23 cellular contexts compared by ENCODE assay signal in the genomic region with DNA sequence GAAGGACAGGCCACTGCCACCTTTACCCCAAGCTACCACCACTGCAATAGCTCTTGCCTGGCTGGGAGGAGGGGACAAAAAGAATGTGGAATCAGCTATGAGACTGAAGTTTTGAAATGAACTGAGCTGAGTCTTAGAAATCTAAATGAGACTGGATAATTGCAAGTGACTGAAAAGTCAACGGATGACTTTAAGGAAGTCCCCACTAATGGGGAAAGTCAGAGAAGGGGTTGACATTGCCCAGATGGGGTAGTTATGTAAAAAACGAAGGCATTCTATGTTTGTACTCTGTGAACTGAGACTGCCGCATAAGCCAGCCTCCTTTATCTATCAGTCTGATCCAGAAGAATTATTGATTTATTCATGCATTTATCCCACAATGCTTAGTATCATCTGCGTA.
DNase-seq lines count a peak whose midpoint lies in the region; ATAC-seq and TF ChIP-seq lines count a peak whose summit lies in the region.
"Had no signal": no experiment of that assay in that cellular context is flagged by ENCODE, and none has a peak within 500 bp of the region (broad histone marks: within the 10 kb centered on the region; RNA-seq: fewer than 3 reads in every experiment).

No MANE protein-coding gene starts in this region.

- H3K4me1 ChIP-seq in left ventricle myocardium inferior (peaks cover 100% of the 10 kb centered on the region), neural progenitor cell (peaks cover 6% of the 10 kb centered on the region)

- peaks cover 20% of the 10 kb centered on the region for H3K4me1 Mint-ChIP-seq in neural progenitor cell
- H3K4me1 Mint-ChIP-seq: CD4-positive, CD25-positive, alpha-beta regulatory T cell; IgD-negative memory B cell had no signal

- in situ Hi-C loops in GM13977 (cut with MboI; ENCODE audit: low pct_unique_long_range_greater_than_20kb, low sequenced_read_pairs, unreplicated experiment): no loop called here

- H3K27ac ChIP-seq in left ventricle myocardium inferior (replicated peaks) (peak overlapping the region; percentile 81), neural progenitor cell (no peak overlapping the region)
- H3K27ac ChIP-seq: GM23248, HL-60, KMS-11, RWPE1, SK-N-MC had no signal

- no peak overlapping the region for H3K9ac ChIP-seq in neural progenitor cell
- H3K9ac ChIP-seq: GM23248, KMS-11 had no signal

- H3K9me3 ChIP-seq in left ventricle myocardium inferior (replicated peaks) (no peaks in the 10 kb centered on the region), neural progenitor cell (ENCODE audit: low read depth) (no peaks in the 10 kb centered on the region)

- H4K20me1 ChIP-seq in neural progenitor cell (ENCODE audit: low read depth): no peaks in the 10 kb centered on the region

- no peak for DNase-seq in left ventricle myocardium inferior
- no peak for DNase-seq in Right ventricle myocardium superior
- peak; percentile 22 for DNase-seq in GM13977 (ENCODE audit: low spot score)
- no peak for DNase-seq in NCI-H1694 (lab: John Stamatoyannopoulos, UW)
- DNase-seq in neural progenitor cell (ENCODE audit: low spot score): no peak
- DNase-seq in HK-2 (ENCODE audit: unreplicated experiment): no peak
- DNase-seq: CD4-positive, CD25-positive, alpha-beta regulatory T cell; DMS153; DND-41; GM23248; H7; MM.1S; NCI-H2029 treated with DMSO at 0.1 percent for 48 hours; NCI-H446 treated with DMSO at 0.1 percent for 48 hours; NCI-H526; NCI-H82; SIG-M5 had no signal

- H3K27me3 Mint-ChIP-seq in neural progenitor cell (ENCODE audit: insufficient read depth, low read depth): peaks cover 12% of the 10 kb centered on the region

- no peaks in the 10 kb centered on the region for H3F3A ChIP-seq in neural progenitor cell (ENCODE audit: low read depth)

- ATAC-seq in Right ventricle myocardium superior (ENCODE audit: poor library complexity) (no peak), HG02870 (IDR thresholded peaks at IDR 0.05; ENCODE audit: unreplicated experiment) (peak; percentile 74)

- no peaks in the 10 kb centered on the region for H3K79me2 ChIP-seq in neural progenitor cell (ENCODE audit: low read depth)

- H3K9me3 Mint-ChIP-seq in neural progenitor cell: peaks cover 2% of the 10 kb centered on the region
- H3K9me3 Mint-ChIP-seq: IgD-negative memory B cell had no signal

- H3K4me2 ChIP-seq in neural progenitor cell: no peak overlapping the region
- H3K4me2 ChIP-seq: KMS-11 had no signal

- no peaks in the 10 kb centered on the region for H3K36me3 Mint-ChIP-seq in neural progenitor cell
- H3K36me3 Mint-ChIP-seq: CD4-positive, CD25-positive, alpha-beta regulatory T cell; IgD-negative memory B cell had no signal

- H3K36me3 ChIP-seq in left ventricle myocardium inferior (no peaks in the 10 kb centered on the region), neural progenitor cell (no peaks in the 10 kb centered on the region)

- H3K4me3 ChIP-seq in left ventricle myocardium inferior (no peak overlapping the region), neural progenitor cell (no peak overlapping the region)
- H3K4me3 ChIP-seq: GM23248, SK-N-MC had no signal

- H3K27me3 ChIP-seq in left ventricle myocardium inferior (ENCODE audit: low read depth): no peaks in the 10 kb centered on the region
- H3K27me3 ChIP-seq in neural progenitor cell: no peaks in the 10 kb centered on the region

- no peak overlapping the region for H3K4me3 Mint-ChIP-seq in neural progenitor cell
- H3K4me3 Mint-ChIP-seq: CD4-positive, CD25-positive, alpha-beta regulatory T cell; IgD-negative memory B cell had no signal

- no peak overlapping the region for H2AFZ ChIP-seq in neural progenitor cell (replicated peaks)
- H2AFZ ChIP-seq: GM23248 had no signal

- TF ChIP-seq CTCF in left ventricle myocardium inferior (IDR thresholded peaks at IDR 0.05; ENCODE audit: borderline replicate concordance) (no peak), GM13977 (IDR thresholded peaks at IDR 0.05; ENCODE audit: extremely low read depth, insufficient read depth, missing control alignments) (no peak), neural progenitor cell (IDR thresholded peaks at IDR 0.05) (no peak)

- H3K27ac Mint-ChIP-seq in neural progenitor cell: no peak overlapping the region
- H3K27ac Mint-ChIP-seq: CD4-positive, CD25-positive, alpha-beta regulatory T cell; IgD-negative memory B cell had no signal

- intact Hi-C loops in left ventricle myocardium inferior (cut with micrococcal nuclease) (no loop called here), Right ventricle myocardium superior (cut with DNase I) (no loop called here)
